In genomic region chr2:219995409-219995808, GRCh38 we compare ENCODE assay signal across 20 cellular contexts.
A peak's percentile ranks its signal among the peaks of the same experiment; 100 is the strongest.
DNase-seq lines count a peak whose midpoint lies in the region.
"Had no signal": no experiment of that assay in that cellular context is flagged by ENCODE, and none has a peak within 500 bp of the region (broad histone marks: within the 10 kb centered on the region; RNA-seq: fewer than 3 reads in every experiment).

No MANE protein-coding gene starts in this region.

- H2AK5ac ChIP-seq in mesenchymal stem cell (ENCODE audit: low read length, severe bottlenecking) (no peak overlapping the region), neuronal stem cell (ENCODE audit: low read depth, low read length) (no peak overlapping the region)

- H3K9ac ChIP-seq in mesenchymal stem cell (ENCODE audit: low read length) = peak overlapping the region; percentile 74
- no peak overlapping the region for H3K9ac ChIP-seq in neuronal stem cell (ENCODE audit: low read depth, low read length, poor library complexity)

- H3K27ac ChIP-seq in mesenchymal stem cell (ENCODE audit: low read length, poor library complexity, severe bottlenecking) (no peak overlapping the region), neuronal stem cell (replicated peaks; ENCODE audit: low read length) (no peak overlapping the region), SJCRH30 (no peak overlapping the region)

- no peak overlapping the region for H3K14ac ChIP-seq in mesenchymal stem cell (ENCODE audit: low read length in 2 of 2)
- no peak overlapping the region for H3K14ac ChIP-seq in neuronal stem cell (ENCODE audit: low read length)

- no peaks in the 10 kb centered on the region for H3K27me3 ChIP-seq in mesenchymal stem cell (ENCODE audit: control insufficient read depth in 1 of 2, insufficient read depth in 1 of 2, low read length in 2 of 2)
- H3K27me3 ChIP-seq in neuronal stem cell (ENCODE audit: control insufficient read depth in 3 of 3, insufficient read depth in 3 of 3, low read depth in 1 of 3, low read length in 3 of 3) = no peaks in the 10 kb centered on the region
- H3K27me3 ChIP-seq in SJCRH30 = no peaks in the 10 kb centered on the region
- H3K27me3 ChIP-seq: BE2C had no signal

- H3K4me2 ChIP-seq in mesenchymal stem cell (ENCODE audit: low read length, poor library complexity, severe bottlenecking) = no peak overlapping the region
- H3K4me2 ChIP-seq in neuronal stem cell (ENCODE audit: insufficient read depth, low read length, poor library complexity, severe bottlenecking) = no peak overlapping the region

- DNase-seq in astrocyte of the hippocampus (ENCODE audit: low read depth, low spot score) = peak; percentile 7
- DNase-seq in mesenchymal stem cell = no peak
- no peak for DNase-seq in neuronal stem cell (ENCODE audit: low spot score)
- DNase-seq in NCI-H1417 treated with DMSO at 0.1 percent for 48 hours (lab: John Stamatoyannopoulos, UW) = no peak
- DNase-seq in SJCRH30 = no peak
- DNase-seq in glomerular visceral epithelial cell (ENCODE audit: extremely low spot score) = no peak
- DNase-seq: ACHN; BE2C; C1 segment of cervical spinal cord; CD4-positive, CD25-positive, alpha-beta regulatory T cell; CD8-positive, alpha-beta memory T cell; COR-L47; DMS 273 treated with DMSO at 0.1 percent for 48 hours; DMS53; DND-41; EL; GOT3; H7; HFFc6 had no signal

- no peaks in the 10 kb centered on the region for H3K79me1 ChIP-seq in mesenchymal stem cell (replicated peaks; ENCODE audit: low read length, poor library complexity, severe bottlenecking)
- H3K79me1 ChIP-seq in neuronal stem cell (ENCODE audit: low read depth, low read length) = no peaks in the 10 kb centered on the region

- H4K8ac ChIP-seq in mesenchymal stem cell (ENCODE audit: low read length) (no peak overlapping the region), neuronal stem cell (ENCODE audit: low read depth, low read length) (no peak overlapping the region)

- H3K36me3 ChIP-seq in mesenchymal stem cell (ENCODE audit: control insufficient read depth in 1 of 2, insufficient read depth in 2 of 2, low read depth in 1 of 2, low read length in 2 of 2) (no peaks in the 10 kb centered on the region), neuronal stem cell (replicated peaks in 1 of 2; ENCODE audit: control insufficient read depth in 2 of 2, insufficient read depth in 2 of 2, low read length in 2 of 2) (no peaks in the 10 kb centered on the region), SJCRH30 (no peaks in the 10 kb centered on the region)
- H3K36me3 ChIP-seq: BE2C had no signal

- H2AFZ ChIP-seq in mesenchymal stem cell (ENCODE audit: low read depth, low read length) (no peak overlapping the region), neuronal stem cell (ENCODE audit: low read length) (peak overlapping the region; percentile 27)

- H4K91ac ChIP-seq in mesenchymal stem cell (ENCODE audit: low read length) (no peak overlapping the region), neuronal stem cell (ENCODE audit: low read depth, low read length, poor library complexity) (no peak overlapping the region)

- H3K18ac ChIP-seq in mesenchymal stem cell (ENCODE audit: low read depth in 1 of 2, low read length in 2 of 2) (peak overlapping the region in 1 of 2 experiments; percentile 61), neuronal stem cell (ENCODE audit: low read length) (no peak overlapping the region)

- H3K9me3 ChIP-seq in mesenchymal stem cell (ENCODE audit: control insufficient read depth, low read length) (no peaks in the 10 kb centered on the region), neuronal stem cell (replicated peaks in 1 of 2; ENCODE audit: control insufficient read depth in 2 of 2, insufficient read depth in 1 of 2, low read depth in 1 of 2, low read length in 2 of 2) (no peaks in the 10 kb centered on the region), SJCRH30 (replicated peaks) (no peaks in the 10 kb centered on the region)
- H3K9me3 ChIP-seq: BE2C had no signal

- H2BK120ac ChIP-seq in mesenchymal stem cell (ENCODE audit: low read depth, low read length) (no peak overlapping the region), neuronal stem cell (ENCODE audit: low read depth, low read length) (no peak overlapping the region)

- H3K4me3 ChIP-seq in mesenchymal stem cell (ENCODE audit: insufficient read depth in 1 of 2, low read depth in 1 of 2, low read length in 2 of 2) (peak overlapping the region in 1 of 2 experiments; percentile 48), neuronal stem cell (ENCODE audit: low read length in 2 of 2) (no peak overlapping the region), SJCRH30 (no peak overlapping the region)
- H3K4me3 ChIP-seq: GM12878 had no signal

- H3K4ac ChIP-seq in mesenchymal stem cell (ENCODE audit: low read depth in 1 of 2, low read length in 2 of 2) (no peak overlapping the region), neuronal stem cell (ENCODE audit: low read length) (no peak overlapping the region)

- H3K23ac ChIP-seq in mesenchymal stem cell (ENCODE audit: low read length in 2 of 2) = no peak overlapping the region
- no peak overlapping the region for H3K23ac ChIP-seq in neuronal stem cell (ENCODE audit: low read depth, low read length, poor library complexity)

- WGBS in mesenchymal stem cell = 89% methylated on average over 5 of the region's 5 CpGs
- WGBS in neuronal stem cell (ENCODE audit: extremely low coverage in 2 of 2, insufficient read length in 2 of 2, insufficient replicate concordance in 1 of 2), 2 donors = no CpG with 5 or more reads among the region's 5 CpGs

- H2BK5ac ChIP-seq in mesenchymal stem cell (ENCODE audit: low read depth, low read length, poor library complexity, severe bottlenecking) (no peak overlapping the region), neuronal stem cell (ENCODE audit: low read length) (no peak overlapping the region)

- H2BK12ac ChIP-seq in mesenchymal stem cell (ENCODE audit: low read length in 2 of 2) (no peak overlapping the region), neuronal stem cell (ENCODE audit: low read length) (no peak overlapping the region)

- H2BK15ac ChIP-seq in mesenchymal stem cell (ENCODE audit: low read depth, poor library complexity, severe bottlenecking) = no peak overlapping the region
- H2BK15ac ChIP-seq in neuronal stem cell (ENCODE audit: low read length) = no peak overlapping the region

- H3K4me1 ChIP-seq in mesenchymal stem cell (ENCODE audit: control insufficient read depth, insufficient read depth, low read depth, low read length) = peaks cover 2% of the 10 kb centered on the region
- H3K4me1 ChIP-seq in neuronal stem cell (ENCODE audit: control insufficient read depth in 2 of 2, insufficient read depth in 1 of 2, low read depth in 1 of 2, low read length in 2 of 2) = peaks cover 0 to 2% of the 10 kb centered on the region in 2 donors
- no peaks in the 10 kb centered on the region for H3K4me1 ChIP-seq in SJCRH30
- H3K4me1 ChIP-seq: BE2C had no signal
